Comparison of ENCODE assay signal across 8 cellular contexts in genomic region chr2:144524190-144524957, GRCh38. TPM values are rescaled to one million over a fixed set of nuclear protein-coding genes. Genes with fewer than 3 reads are reported as not detected.
DNase-seq lines count a peak whose midpoint lies in the region; ATAC-seq and TF ChIP-seq lines count a peak whose summit lies in the region.

No MANE protein-coding gene starts in this region.

- peak overlapping the region in 3 of 4 donors; percentile 34 to 73 (median 39) for H3K27ac ChIP-seq in body of pancreas
- H3K27ac ChIP-seq in skeletal muscle tissue (ENCODE audit: low read depth, low read length): peak overlapping the region; percentile 70

- DNase-seq in ELR (ENCODE audit: low read depth): peak; percentile 46
- peak; percentile 24 to 58 for DNase-seq in NCI-H446 (lab: John Stamatoyannopoulos, UW)
- DNase-seq in body of pancreas: peak in 2 of 4 donors; percentile 22 to 30
- peak; percentile 77 for DNase-seq in iPS-NIHi11 (ENCODE audit: low spot score)
- no peak for DNase-seq in NCI-H187 treated with DMSO at 0.1 percent for 48 hours (lab: John Stamatoyannopoulos, UW)

- H3K27me3 ChIP-seq in body of pancreas (peaks cover 0 to 17% of the 10 kb centered on the region in 2 donors), skeletal muscle tissue (ENCODE audit: control insufficient read depth in 3 of 3, insufficient read depth in 3 of 3, low read length in 3 of 3) (no peaks in the 10 kb centered on the region)

- WGBS in body of pancreas, 2 donors: 15 to 41% methylated on average over 14 to 44 of the region's 54 CpGs

- H3K4me3 ChIP-seq in body of pancreas (no peak overlapping the region), skeletal muscle tissue (ENCODE audit: low read length in 3 of 3) (peak overlapping the region; percentile 64 to 80 (median 69))

- no peaks in the 10 kb centered on the region for H3K9me3 ChIP-seq in body of pancreas
- no peaks in the 10 kb centered on the region for H3K9me3 ChIP-seq in skeletal muscle tissue (ENCODE audit: control insufficient read depth in 3 of 3, low read length in 3 of 3)

- H3K9ac ChIP-seq in skeletal muscle tissue (ENCODE audit: low read depth in 1 of 3, low read length in 3 of 3): peak overlapping the region; percentile 63 to 72 (median 68)

- H3K4me1 ChIP-seq in body of pancreas (peaks cover 13% of the 10 kb centered on the region), skeletal muscle tissue (ENCODE audit: control insufficient read depth in 3 of 3, insufficient read depth in 3 of 3, low read length in 3 of 3) (peaks cover 2 to 18% (median 15%) of the 10 kb centered on the region in 3 donors)

- TF ChIP-seq POLR2A in body of pancreas (IDR thresholded peaks at IDR 0.05): peak in 1 of 3 donors; percentile 15

- intact Hi-C loops in body of pancreas (cut with DNase I): no loop called here

- no peak for TF ChIP-seq CTCF in body of pancreas (IDR thresholded peaks at IDR 0.05)

- H3K36me3 ChIP-seq in body of pancreas (replicated peaks in 1 of 2; ENCODE audit: insufficient read depth in 1 of 2, low read depth in 2 of 2): no peaks in the 10 kb centered on the region
- no peaks in the 10 kb centered on the region for H3K36me3 ChIP-seq in skeletal muscle tissue (ENCODE audit: control insufficient read depth in 3 of 3, insufficient read depth in 3 of 3, low read length in 3 of 3)

- no peak for ATAC-seq in body of pancreas
- no peak for ATAC-seq in GM21526 (IDR thresholded peaks at IDR 0.05; ENCODE audit: low FRiP score, unreplicated experiment)
- ATAC-seq in GM21786 (IDR thresholded peaks at IDR 0.05; ENCODE audit: unreplicated experiment): no peak

RNA-seq across cellular contexts. Expression of gene ZEB2, which starts 4.5 kb away (rescaled TPM):
- total RNA-seq in body of pancreas (10 to 100 TPM; 18.5 to 24.6 TPM), skeletal muscle tissue (108 TPM)

Comparison
In these comparisons a context has a peak if more than half of its experiments do, and no peak if none do; other contexts are left out.
1. H3K4me3 ChIP-seq: peak in skeletal muscle tissue (3 of 3); none in body of pancreas (0 of 2).